Comparison of ENCODE assay signal across 8 cellular contexts in genomic region chr4:44447563-44448504, GRCh38. TPM values are rescaled to one million over a fixed set of nuclear protein-coding genes. Genes with fewer than 3 reads are reported as not detected.
DNase-seq lines count a peak whose midpoint lies in the region; ATAC-seq and TF ChIP-seq lines count a peak whose summit lies in the region.

No MANE protein-coding gene starts in this region.

- TF ChIP-seq EP300 in ovary (IDR thresholded peaks at IDR 0.05), result no peak

- H3K4me3 Mint-ChIP-seq in activated T-helper 17 cell treated with anti-CD3 and anti-CD28 coated beads, Interleukin-2, amount 50 U/mL, for 72 hours, result peak overlapping the region; percentile 54
- H3K4me3 Mint-ChIP-seq in glutamatergic neuron (ENCODE audit: unreplicated experiment) (peak overlapping the region; percentile 96), HFFc6 (no peak overlapping the region)

- peaks cover 8% of the 10 kb centered on the region for H3K4me1 Mint-ChIP-seq in activated T-helper 17 cell treated with anti-CD3 and anti-CD28 coated beads, Interleukin-2, amount 50 U/mL, for 72 hours
- H3K4me1 Mint-ChIP-seq in glutamatergic neuron (ENCODE audit: low read depth, unreplicated experiment) (peaks cover 26% of the 10 kb centered on the region), HFFc6 (ENCODE audit: low read depth) (peaks cover 7% of the 10 kb centered on the region)

- no peak overlapping the region for H3K27ac Mint-ChIP-seq in activated T-helper 17 cell treated with anti-CD3 and anti-CD28 coated beads, Interleukin-2, amount 50 U/mL, for 72 hours
- H3K27ac Mint-ChIP-seq in glutamatergic neuron (ENCODE audit: unreplicated experiment), result peak overlapping the region; percentile 96
- H3K27ac Mint-ChIP-seq in HFFc6, result no peak overlapping the region

- H3K9me2 ChIP-seq in PC-9 (ENCODE audit: insufficient read depth), result no peaks in the 10 kb centered on the region

- 0 to 4% (median 0%) methylated on average over 58 to 110 of the region's 110 CpGs for WGBS in ovary, 3 donors

- CTCF ChIA-PET in PC-9 (lab: Charles Lee), result no interaction called here

- peaks cover 41% of the 10 kb centered on the region for H3K27me3 Mint-ChIP-seq in activated T-helper 17 cell treated with anti-CD3 and anti-CD28 coated beads, Interleukin-2, amount 50 U/mL, for 72 hours
- peaks cover 15% of the 10 kb centered on the region for H3K27me3 Mint-ChIP-seq in glutamatergic neuron (ENCODE audit: unreplicated experiment)
- peaks cover 3% of the 10 kb centered on the region; the same call in 1 of the 2 replicates for H3K27me3 Mint-ChIP-seq in HFFc6 (ENCODE audit: insufficient read depth)

- H3K27ac ChIP-seq in ovary, result peak overlapping the region; percentile 47 to 91
- H3K27ac ChIP-seq in PC-9, result no peak overlapping the region

- no peaks in the 10 kb centered on the region for H3K79me2 ChIP-seq in PC-9 (ENCODE audit: low read depth)

- H3K4me1 ChIP-seq in ovary (ENCODE audit: insufficient read depth) (no peaks in the 10 kb centered on the region), PC-9 (replicated peaks; ENCODE audit: insufficient read depth) (no peaks in the 10 kb centered on the region)

- peak; percentile 4 for ATAC-seq in HG02610 (IDR thresholded peaks at IDR 0.05; ENCODE audit: unreplicated experiment)
- ATAC-seq in activated T-helper 17 cell treated with anti-CD3 and anti-CD28 coated beads, Interleukin-2, amount 50 U/mL, for 72 hours (replicated peaks), result no peak

- H3K4me2 ChIP-seq in PC-9, result no peak overlapping the region

- POLR2A ChIA-PET in PC-9 (lab: Charles Lee; ENCODE audit: unreplicated experiment), result no interaction called here

- no peaks in the 10 kb centered on the region for H3K36me3 ChIP-seq in ovary
- no peaks in the 10 kb centered on the region for H3K36me3 ChIP-seq in PC-9 (ENCODE audit: low read depth)

- intact Hi-C loops in ovary (cut with DNase I) (no loop called here), PC-9 (cut with micrococcal nuclease; ENCODE audit: unreplicated experiment) (no loop called here)

- H4K20me1 ChIP-seq in PC-9 (ENCODE audit: insufficient read depth), result no peaks in the 10 kb centered on the region

- H3F3A ChIP-seq in PC-9 (ENCODE audit: insufficient read depth, low read depth), result no peaks in the 10 kb centered on the region

- no peak for TF ChIP-seq CTCF in glutamatergic neuron (IDR thresholded peaks at IDR 0.05; ENCODE audit: partially characterized antibody, unreplicated experiment)
- no peak for TF ChIP-seq CTCF in ovary (IDR thresholded peaks at IDR 0.05)
- TF ChIP-seq CTCF in PC-9 (conservative IDR thresholded peaks at IDR 0.05), result no peak
- no peak for TF ChIP-seq CTCF in HFFc6 (IDR thresholded peaks at IDR 0.05)

- H3K27me3 ChIP-seq in ovary, result no peaks in the 10 kb centered on the region
- H3K27me3 ChIP-seq in PC-9 (ENCODE audit: insufficient read depth, low read depth), result 0 out of 2 replicates have a peak, but pooled peaks cover 3% of the 10 kb centered on the region

- H2AFZ ChIP-seq in PC-9, result no peak overlapping the region

- BruUV-seq in PC-9 (replicated peaks; lab: Mats Ljungman, UMichigan), result no TSS peak

- H3K9me3 ChIP-seq in ovary (no peaks in the 10 kb centered on the region), PC-9 (ENCODE audit: insufficient read depth, low read depth) (no peaks in the 10 kb centered on the region)

- no peaks in the 10 kb centered on the region for H3K36me3 Mint-ChIP-seq in activated T-helper 17 cell treated with anti-CD3 and anti-CD28 coated beads, Interleukin-2, amount 50 U/mL, for 72 hours (ENCODE audit: low read depth)
- H3K36me3 Mint-ChIP-seq in glutamatergic neuron (ENCODE audit: unreplicated experiment) (no peaks in the 10 kb centered on the region), HFFc6 (ENCODE audit: low read depth) (no peaks in the 10 kb centered on the region)

- no peaks in the 10 kb centered on the region for H3K9me3 Mint-ChIP-seq in activated T-helper 17 cell treated with anti-CD3 and anti-CD28 coated beads, Interleukin-2, amount 50 U/mL, for 72 hours
- H3K9me3 Mint-ChIP-seq in glutamatergic neuron (ENCODE audit: unreplicated experiment) (peaks cover 22% of the 10 kb centered on the region), HFFc6 (no peaks in the 10 kb centered on the region)

- no peak for TF ChIP-seq POLR2A in ovary (IDR thresholded peaks at IDR 0.05)

- DNase-seq in glutamatergic neuron (peak; percentile 70), ovary (peak; percentile 22 to 59 (median 49)), activated gamma-delta T cell (lab: John Stamatoyannopoulos, UW) (no peak), PC-9 (no peak), HFFc6 (no peak)

- peak overlapping the region; percentile 7; the same call in 1 of the 2 replicates for H3K4me3 ChIP-seq in GM08714 (ENCODE audit: low read length)
- peak overlapping the region; percentile 42 for H3K4me3 ChIP-seq in ovary
- H3K4me3 ChIP-seq in PC-9, result no peak overlapping the region

RNA-seq across cellular contexts. Expression of gene KCTD8, which starts 0.8 kb away (rescaled TPM):
- total RNA-seq in activated T-helper 17 cell treated with anti-CD3 and anti-CD28 coated beads, Interleukin-2, amount 50 U/mL, for 72 hours, result not detected
- total RNA-seq in glutamatergic neuron (ENCODE audit: unreplicated experiment) (23.2 TPM), ovary (1 to 10 TPM; 1.1 to 6.1 (median 4.1) TPM), PC-9 (2021) (not detected in 2 replicates)
- polyA plus RNA-seq in ovary, result 1 to 10 TPM in 1 of 2 donors, under 1 TPM in 1; 0.98 to 1.3 TPM
- total RNA-seq in HFFc6 (2021; fragmentation: NEBNext Ultra II Directional; extraction: Animal tissue kit (Norgen Biotek cat#: 25700)), result not detected

Comparison
In these comparisons a context has a peak if more than half of its experiments do, and no peak if none do; other contexts are left out.
1. DNase-seq: peak in glutamatergic neuron (single experiment) and ovary (5 of 5); none in activated gamma-delta T cell (single experiment), PC-9 (0 of 2) and HFFc6 (single experiment).